ENCODE assay signal across 1 cellular context in the genomic region with DNA sequence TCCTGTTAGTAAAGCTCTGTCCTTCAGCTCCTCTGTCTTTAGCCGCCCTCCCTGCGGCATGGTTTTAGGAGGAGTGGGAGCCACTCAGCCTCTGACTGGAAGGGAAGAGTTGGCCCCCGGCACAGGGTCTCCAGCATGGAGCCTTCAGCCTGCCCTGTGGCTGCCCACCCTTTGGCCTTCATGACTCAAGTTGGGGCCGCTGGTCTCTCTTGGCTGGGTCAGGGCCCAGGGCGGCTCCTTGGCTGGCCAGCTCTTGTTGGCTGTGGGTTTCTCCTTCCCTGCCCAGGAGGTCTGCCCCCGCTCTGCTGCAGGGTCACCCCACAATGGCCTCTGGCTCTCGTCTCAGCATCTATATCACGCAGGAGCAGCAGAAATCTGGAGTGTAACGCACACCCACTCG.
TF ChIP-seq lines count a peak whose summit lies in the region.

No MANE protein-coding gene starts in this region.

TF ChIP-seq in HepG2, 621 proteins besides CTCF, POLR2A, EP300 and RAD21 (continued from another document):
- TF ChIP-seq, protein P1, sequence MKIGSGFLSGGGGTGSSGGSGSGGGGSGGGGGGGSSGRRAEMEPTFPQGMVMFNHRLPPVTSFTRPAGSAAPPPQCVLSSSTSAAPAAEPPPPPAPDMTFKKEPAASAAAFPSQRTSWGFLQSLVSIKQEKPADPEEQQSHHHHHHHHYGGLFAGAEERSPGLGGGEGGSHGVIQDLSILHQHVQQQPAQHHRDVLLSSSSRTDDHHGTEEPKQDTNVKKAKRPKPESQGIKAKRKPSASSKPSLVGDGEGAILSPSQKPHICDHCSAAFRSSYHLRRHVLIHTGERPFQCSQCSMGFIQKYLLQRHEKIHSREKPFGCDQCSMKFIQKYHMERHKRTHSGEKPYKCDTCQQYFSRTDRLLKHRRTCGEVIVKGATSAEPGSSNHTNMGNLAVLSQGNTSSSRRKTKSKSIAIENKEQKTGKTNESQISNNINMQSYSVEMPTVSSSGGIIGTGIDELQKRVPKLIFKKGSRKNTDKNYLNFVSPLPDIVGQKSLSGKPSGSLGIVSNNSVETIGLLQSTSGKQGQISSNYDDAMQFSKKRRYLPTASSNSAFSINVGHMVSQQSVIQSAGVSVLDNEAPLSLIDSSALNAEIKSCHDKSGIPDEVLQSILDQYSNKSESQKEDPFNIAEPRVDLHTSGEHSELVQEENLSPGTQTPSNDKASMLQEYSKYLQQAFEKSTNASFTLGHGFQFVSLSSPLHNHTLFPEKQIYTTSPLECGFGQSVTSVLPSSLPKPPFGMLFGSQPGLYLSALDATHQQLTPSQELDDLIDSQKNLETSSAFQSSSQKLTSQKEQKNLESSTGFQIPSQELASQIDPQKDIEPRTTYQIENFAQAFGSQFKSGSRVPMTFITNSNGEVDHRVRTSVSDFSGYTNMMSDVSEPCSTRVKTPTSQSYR (CRISPR knock-in tag; IDR thresholded peaks at IDR 0.05; ENCODE audit: borderline replicate concordance): no peak
- TF ChIP-seq ZFP41 (CRISPR knock-in tag; IDR thresholded peaks at IDR 0.05; ENCODE audit: borderline replicate concordance) (no peak), MBNL3 (CRISPR knock-in tag; conservative IDR thresholded peaks at IDR 0.05) (no peak), PRPF4 (IDR thresholded peaks at IDR 0.05; ENCODE audit: low read depth, low read length, poor library complexity, severe bottlenecking) (no peak), ZMYM4 (CRISPR knock-in tag; IDR thresholded peaks at IDR 0.05) (no peak), NAIF1 (CRISPR knock-in tag; IDR thresholded peaks at IDR 0.05; ENCODE audit: borderline replicate concordance) (no peak), ZNF619 (CRISPR knock-in tag; IDR thresholded peaks at IDR 0.05) (no peak), KLF6 (CRISPR knock-in tag; IDR thresholded peaks at IDR 0.05) (no peak), ZNF510 (CRISPR knock-in tag; IDR thresholded peaks at IDR 0.05; ENCODE audit: low read depth) (no peak), RFXANK (CRISPR knock-in tag; IDR thresholded peaks at IDR 0.05) (no peak), HMG20A (CRISPR knock-in tag; IDR thresholded peaks at IDR 0.05; ENCODE audit: borderline replicate concordance) (no peak), ZBTB7A (CRISPR knock-in tag; IDR thresholded peaks at IDR 0.05) (no peak)
- TF ChIP-seq, protein P2, sequence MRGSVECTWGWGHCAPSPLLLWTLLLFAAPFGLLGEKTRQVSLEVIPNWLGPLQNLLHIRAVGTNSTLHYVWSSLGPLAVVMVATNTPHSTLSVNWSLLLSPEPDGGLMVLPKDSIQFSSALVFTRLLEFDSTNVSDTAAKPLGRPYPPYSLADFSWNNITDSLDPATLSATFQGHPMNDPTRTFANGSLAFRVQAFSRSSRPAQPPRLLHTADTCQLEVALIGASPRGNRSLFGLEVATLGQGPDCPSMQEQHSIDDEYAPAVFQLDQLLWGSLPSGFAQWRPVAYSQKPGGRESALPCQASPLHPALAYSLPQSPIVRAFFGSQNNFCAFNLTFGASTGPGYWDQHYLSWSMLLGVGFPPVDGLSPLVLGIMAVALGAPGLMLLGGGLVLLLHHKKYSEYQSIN (CRISPR knock-in tag; IDR thresholded peaks at IDR 0.05; ENCODE audit: borderline replicate concordance): no peak
